Comparison of ENCODE assay signal across 1 cellular context in genomic region chr10:72693599-72693915, GRCh38.
TF ChIP-seq lines count a peak whose summit lies in the region.

No MANE protein-coding gene starts in this region.

TF ChIP-seq in K562, 482 proteins besides CTCF, POLR2A, EP300 and RAD21:
- TF ChIP-seq ZNF407 (IDR thresholded peaks at IDR 0.05; ENCODE audit: low read depth) (no peak), NFIC (IDR thresholded peaks at IDR 0.05) (peak; percentile 61), RNF219 (CRISPR knock-in tag; IDR thresholded peaks at IDR 0.05) (no peak), FOXJ2 (tag; IDR thresholded peaks at IDR 0.05) (no peak), FOXK1 (CRISPR knock-in tag; IDR thresholded peaks at IDR 0.05; ENCODE audit: borderline replicate concordance) (no peak), ARID4B (CRISPR knock-in tag; IDR thresholded peaks at IDR 0.05) (no peak)
